In genomic region chr9:96484521-96484931, GRCh38 we compare ENCODE assay signal across 10 cellular contexts. TPM values are rescaled to one million over a fixed set of nuclear protein-coding genes. Genes with fewer than 3 reads are reported as not detected.
A peak's percentile ranks its signal among the peaks of the same experiment; 100 is the strongest.
DNase-seq lines count a peak whose midpoint lies in the region; ATAC-seq and TF ChIP-seq lines count a peak whose summit lies in the region.
"Had no signal": no experiment of that assay in that cellular context is flagged by ENCODE, and none has a peak within 500 bp of the region (broad histone marks: within the 10 kb centered on the region; RNA-seq: fewer than 3 reads in every experiment).

No MANE protein-coding gene starts in this region.

- H3K27me3 Mint-ChIP-seq in activated T-cell treated with anti-CD3 and anti-CD28 coated beads, Interleukin-2, amount 50 U/mL, for 4 hours (ENCODE audit: low read depth) = no peaks in the 10 kb centered on the region
- no peaks in the 10 kb centered on the region for H3K27me3 Mint-ChIP-seq in stimulated activated naive CD8-positive, alpha-beta T cell treated with anti-CD3 and anti-CD28 coated beads, Interleukin-15, amount 100 ng/mL, for 72 hours

- intact Hi-C loops in thyroid gland (cut with DNase I) = no loop called here

- H3K4me1 ChIP-seq in thyroid gland = peaks cover 14 to 30% of the 10 kb centered on the region in 2 donors

- no peak for TF ChIP-seq POLR2A in thyroid gland (IDR thresholded peaks at IDR 0.05)

- peaks cover 2 to 5% of the 10 kb centered on the region in 2 donors for H3K36me3 ChIP-seq in thyroid gland

- H3K4me3 ChIP-seq in thyroid gland (replicated peaks in 1 of 3) = no peak overlapping the region

- peaks cover 26% of the 10 kb centered on the region for H3K4me1 Mint-ChIP-seq in activated T-cell treated with anti-CD3 and anti-CD28 coated beads, Interleukin-2, amount 50 U/mL, for 4 hours (ENCODE audit: low read depth)
- H3K4me1 Mint-ChIP-seq in stimulated activated naive CD8-positive, alpha-beta T cell treated with anti-CD3 and anti-CD28 coated beads, Interleukin-15, amount 100 ng/mL, for 72 hours = no peaks in the 10 kb centered on the region

- TF ChIP-seq CTCF in thyroid gland (IDR thresholded peaks at IDR 0.05) = no peak

- WGBS in thyroid gland, 2 donors = 91 to 92% methylated on average over 4 of the region's 4 CpGs

- H3K27ac Mint-ChIP-seq in stimulated activated naive CD8-positive, alpha-beta T cell treated with anti-CD3 and anti-CD28 coated beads, Interleukin-15, amount 100 ng/mL, for 72 hours = peak overlapping the region in 1 of 2 donors; percentile 85

- no peaks in the 10 kb centered on the region for H3K27me3 ChIP-seq in thyroid gland

- no peak overlapping the region for H3K4me3 Mint-ChIP-seq in activated T-cell treated with anti-CD3 and anti-CD28 coated beads, Interleukin-2, amount 50 U/mL, for 4 hours
- no peak overlapping the region for H3K4me3 Mint-ChIP-seq in stimulated activated naive CD8-positive, alpha-beta T cell treated with anti-CD3 and anti-CD28 coated beads, Interleukin-15, amount 100 ng/mL, for 72 hours

- ATAC-seq in activated T-cell treated with anti-CD3 and anti-CD28 coated beads, Interleukin-2, amount 50 U/mL, for 4 hours = peak; percentile 75 to 90
- ATAC-seq in HG02610 (IDR thresholded peaks at IDR 0.05; ENCODE audit: unreplicated experiment) (peak; percentile 89), HG03575 (IDR thresholded peaks at IDR 0.05; ENCODE audit: extremely low read depth, insufficient number of reproducible peaks, low FRiP score, unreplicated experiment) (peak; percentile 68)
- peak; percentile 87 for ATAC-seq in stimulated activated naive CD8-positive, alpha-beta T cell treated with anti-CD3 and anti-CD28 coated beads, Interleukin-15, amount 100 ng/mL, for 72 hours

- no peak for DNase-seq in activated T-cell treated with anti-CD3 and anti-CD28 coated beads, Interleukin-2, amount 50 U/mL, for 4 hours
- DNase-seq in activated T-cell treated with anti-CD3 and anti-CD28 coated beads for 4 hours = no peak
- DNase-seq in stimulated activated naive CD8-positive, alpha-beta T cell treated with anti-CD3 and anti-CD28 coated beads, Interleukin-15, amount 100 ng/mL, for 72 hours = no peak
- DNase-seq in thyroid gland = no peak
- DNase-seq in stimulated activated CD4-positive, alpha-beta T cell treated with anti-CD3 and anti-CD28 coated beads, Interleukin-12 subunit alpha, Interleukin-12 subunit beta, amount 100 ng/mL, for 4 hours = no peak
- no peak for DNase-seq in anterior cingulate cortex (lab: John Stamatoyannopoulos, UW)
- DNase-seq: activated CD4-positive, alpha-beta T cell treated with anti-CD3 and anti-CD28 coated beads for 1 hour; NCI-H2227 treated with DMSO at 0.1 percent for 48 hours had no signal

- H3K9me3 ChIP-seq in thyroid gland = no peaks in the 10 kb centered on the region

- H3K36me3 Mint-ChIP-seq in activated T-cell treated with anti-CD3 and anti-CD28 coated beads, Interleukin-2, amount 50 U/mL, for 4 hours (ENCODE audit: insufficient read depth) = peaks cover 36% of the 10 kb centered on the region

- no peaks in the 10 kb centered on the region for H3K9me3 Mint-ChIP-seq in activated T-cell treated with anti-CD3 and anti-CD28 coated beads, Interleukin-2, amount 50 U/mL, for 4 hours
- no peaks in the 10 kb centered on the region for H3K9me3 Mint-ChIP-seq in stimulated activated naive CD8-positive, alpha-beta T cell treated with anti-CD3 and anti-CD28 coated beads, Interleukin-15, amount 100 ng/mL, for 72 hours

- H3K27ac ChIP-seq in thyroid gland = no peak overlapping the region

RNA-seq across cellular contexts. Expression of gene HABP4, which starts 34.6 kb away (rescaled TPM):
- 10 to 100 TPM in 2 of 3 donors, 1 to 10 TPM in 1; 8.8 to 15.2 (median 10.3) TPM for total RNA-seq in activated T-cell treated with anti-CD3 and anti-CD28 coated beads, Interleukin-2, amount 50 U/mL, for 4 hours
- 10 to 100 TPM; 18.4 to 24.1 (median 20.8) TPM for total RNA-seq in thyroid gland
